In the genomic region with DNA sequence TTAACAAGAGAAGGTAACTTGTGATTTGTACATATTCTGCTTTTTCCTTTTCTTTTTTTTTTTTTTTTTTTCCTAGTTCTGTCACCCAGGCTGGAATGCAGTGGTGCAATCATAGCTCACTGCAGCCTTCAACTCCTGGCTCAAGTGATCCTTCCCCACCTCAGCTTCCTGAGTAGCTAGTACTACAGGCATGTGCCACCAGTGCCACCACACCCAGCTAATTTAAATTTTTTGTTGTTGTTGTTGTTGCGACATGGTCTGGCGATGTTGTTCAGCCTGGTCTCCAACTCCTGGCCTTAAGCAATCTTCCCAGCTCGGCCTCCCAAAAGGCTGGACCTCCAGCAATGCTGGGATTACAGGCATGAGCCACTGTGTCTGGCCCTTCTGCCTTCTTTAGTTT, we compare ENCODE assay signal across 1 cellular context.
TF ChIP-seq lines count a peak whose summit lies in the region.

No MANE protein-coding gene starts in this region.

TF ChIP-seq in HepG2, 621 proteins besides CTCF, POLR2A, EP300 and RAD21:
- TF ChIP-seq CEBPB (IDR thresholded peaks at IDR 0.05; ENCODE audit: borderline replicate concordance, low read depth, low read length) (peak; percentile 33; the same call in 1 of the 2 replicates), ZFX (CRISPR knock-in tag; IDR thresholded peaks at IDR 0.05; ENCODE audit: low read depth) (no peak), ZNF878 (CRISPR knock-in tag; IDR thresholded peaks at IDR 0.05) (no peak), PAF1 (CRISPR knock-in tag; IDR thresholded peaks at IDR 0.05) (no peak)
TF ChIP-seq in HepG2: peak in this region for 1.
